In the genomic region with DNA sequence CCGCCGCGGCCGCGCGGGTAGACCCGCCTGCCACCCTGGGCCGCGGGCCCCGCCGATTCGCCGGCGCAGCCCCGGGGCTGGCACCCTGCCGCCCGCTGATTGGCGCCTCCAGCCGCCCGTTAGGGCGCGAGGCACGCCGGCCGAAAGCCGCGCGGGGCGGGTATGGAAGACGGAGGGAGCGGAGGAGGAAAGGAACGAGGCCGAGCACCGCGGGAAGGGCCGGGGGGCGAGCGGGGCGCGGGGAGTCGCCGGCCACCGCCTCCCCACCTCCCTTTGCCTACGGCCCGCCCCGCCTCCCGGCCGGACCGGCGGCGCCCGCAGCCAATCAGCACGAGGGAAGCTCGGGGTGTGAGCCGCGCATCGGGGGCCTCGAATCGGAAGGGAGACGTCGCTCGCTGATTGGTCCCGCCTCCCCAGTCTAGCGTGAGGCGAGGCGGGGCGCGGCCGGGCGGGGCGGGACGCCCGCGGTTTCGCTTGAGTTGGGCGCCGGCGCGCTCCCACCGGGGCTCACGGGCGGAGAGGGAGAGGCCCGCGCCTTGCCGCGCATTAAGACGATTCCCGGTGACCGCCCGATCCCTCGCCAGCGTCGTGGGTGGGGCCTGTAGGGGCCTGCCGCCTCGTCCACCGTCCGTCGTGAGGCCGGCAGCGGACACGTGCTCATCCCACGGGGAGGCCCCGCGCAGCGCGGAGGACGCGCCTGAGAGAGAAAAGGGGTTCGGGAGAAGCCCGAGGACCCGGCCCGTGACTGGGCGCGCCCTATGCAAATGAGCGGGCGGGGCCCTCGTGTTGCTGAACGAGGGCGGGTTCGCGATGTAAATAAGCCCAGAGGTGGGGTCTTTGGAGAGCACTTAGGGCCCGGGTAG, we compare ENCODE assay signal across 1 cellular context.
TF ChIP-seq lines count a peak whose summit lies in the region.

No MANE protein-coding gene starts in this region.

TF ChIP-seq in K562, 482 proteins besides CTCF, POLR2A, EP300 and RAD21 (continued from another document and continues in another):
- TF ChIP-seq, protein P1, sequence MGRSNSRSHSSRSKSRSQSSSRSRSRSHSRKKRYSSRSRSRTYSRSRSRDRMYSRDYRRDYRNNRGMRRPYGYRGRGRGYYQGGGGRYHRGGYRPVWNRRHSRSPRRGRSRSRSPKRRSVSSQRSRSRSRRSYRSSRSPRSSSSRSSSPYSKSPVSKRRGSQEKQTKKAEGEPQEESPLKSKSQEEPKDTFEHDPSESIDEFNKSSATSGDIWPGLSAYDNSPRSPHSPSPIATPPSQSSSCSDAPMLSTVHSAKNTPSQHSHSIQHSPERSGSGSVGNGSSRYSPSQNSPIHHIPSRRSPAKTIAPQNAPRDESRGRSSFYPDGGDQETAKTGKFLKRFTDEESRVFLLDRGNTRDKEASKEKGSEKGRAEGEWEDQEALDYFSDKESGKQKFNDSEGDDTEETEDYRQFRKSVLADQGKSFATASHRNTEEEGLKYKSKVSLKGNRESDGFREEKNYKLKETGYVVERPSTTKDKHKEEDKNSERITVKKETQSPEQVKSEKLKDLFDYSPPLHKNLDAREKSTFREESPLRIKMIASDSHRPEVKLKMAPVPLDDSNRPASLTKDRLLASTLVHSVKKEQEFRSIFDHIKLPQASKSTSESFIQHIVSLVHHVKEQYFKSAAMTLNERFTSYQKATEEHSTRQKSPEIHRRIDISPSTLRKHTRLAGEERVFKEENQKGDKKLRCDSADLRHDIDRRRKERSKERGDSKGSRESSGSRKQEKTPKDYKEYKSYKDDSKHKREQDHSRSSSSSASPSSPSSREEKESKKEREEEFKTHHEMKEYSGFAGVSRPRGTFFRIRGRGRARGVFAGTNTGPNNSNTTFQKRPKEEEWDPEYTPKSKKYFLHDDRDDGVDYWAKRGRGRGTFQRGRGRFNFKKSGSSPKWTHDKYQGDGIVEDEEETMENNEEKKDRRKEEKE (IDR thresholded peaks at IDR 0.05; ENCODE audit: borderline replicate concordance in 1 of 2, control insufficient read depth in 1 of 2, low read depth in 2 of 2, low read length in 1 of 2), result no peak
- TF ChIP-seq, protein P2, sequence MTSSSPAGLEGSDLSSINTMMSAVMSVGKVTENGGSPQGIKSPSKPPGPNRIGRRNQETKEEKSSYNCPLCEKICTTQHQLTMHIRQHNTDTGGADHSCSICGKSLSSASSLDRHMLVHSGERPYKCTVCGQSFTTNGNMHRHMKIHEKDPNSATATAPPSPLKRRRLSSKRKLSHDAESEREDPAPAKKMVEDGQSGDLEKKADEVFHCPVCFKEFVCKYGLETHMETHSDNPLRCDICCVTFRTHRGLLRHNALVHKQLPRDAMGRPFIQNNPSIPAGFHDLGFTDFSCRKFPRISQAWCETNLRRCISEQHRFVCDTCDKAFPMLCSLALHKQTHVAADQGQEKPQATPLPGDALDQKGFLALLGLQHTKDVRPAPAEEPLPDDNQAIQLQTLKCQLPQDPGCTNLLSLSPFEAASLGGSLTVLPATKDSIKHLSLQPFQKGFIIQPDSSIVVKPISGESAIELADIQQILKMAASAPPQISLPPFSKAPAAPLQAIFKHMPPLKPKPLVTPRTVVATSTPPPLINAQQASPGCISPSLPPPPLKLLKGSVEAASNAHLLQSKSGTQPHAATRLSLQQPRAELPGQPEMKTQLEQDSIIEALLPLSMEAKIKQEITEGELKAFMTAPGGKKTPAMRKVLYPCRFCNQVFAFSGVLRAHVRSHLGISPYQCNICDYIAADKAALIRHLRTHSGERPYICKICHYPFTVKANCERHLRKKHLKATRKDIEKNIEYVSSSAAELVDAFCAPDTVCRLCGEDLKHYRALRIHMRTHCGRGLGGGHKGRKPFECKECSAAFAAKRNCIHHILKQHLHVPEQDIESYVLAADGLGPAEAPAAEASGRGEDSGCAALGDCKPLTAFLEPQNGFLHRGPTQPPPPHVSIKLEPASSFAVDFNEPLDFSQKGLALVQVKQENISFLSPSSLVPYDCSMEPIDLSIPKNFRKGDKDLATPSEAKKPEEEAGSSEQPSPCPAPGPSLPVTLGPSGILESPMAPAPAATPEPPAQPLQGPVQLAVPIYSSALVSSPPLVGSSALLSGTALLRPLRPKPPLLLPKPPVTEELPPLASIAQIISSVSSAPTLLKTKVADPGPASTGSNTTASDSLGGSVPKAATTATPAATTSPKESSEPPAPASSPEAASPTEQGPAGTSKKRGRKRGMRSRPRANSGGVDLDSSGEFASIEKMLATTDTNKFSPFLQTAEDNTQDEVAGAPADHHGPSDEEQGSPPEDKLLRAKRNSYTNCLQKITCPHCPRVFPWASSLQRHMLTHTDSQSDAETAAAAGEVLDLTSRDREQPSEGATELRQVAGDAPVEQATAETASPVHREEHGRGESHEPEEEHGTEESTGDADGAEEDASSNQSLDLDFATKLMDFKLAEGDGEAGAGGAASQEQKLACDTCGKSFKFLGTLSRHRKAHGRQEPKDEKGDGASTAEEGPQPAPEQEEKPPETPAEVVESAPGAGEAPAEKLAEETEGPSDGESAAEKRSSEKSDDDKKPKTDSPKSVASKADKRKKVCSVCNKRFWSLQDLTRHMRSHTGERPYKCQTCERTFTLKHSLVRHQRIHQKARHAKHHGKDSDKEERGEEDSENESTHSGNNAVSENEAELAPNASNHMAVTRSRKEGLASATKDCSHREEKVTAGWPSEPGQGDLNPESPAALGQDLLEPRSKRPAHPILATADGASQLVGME (CRISPR knock-in tag; IDR thresholded peaks at IDR 0.05), result peak; percentile 74
- TF ChIP-seq ZFP30 (CRISPR knock-in tag; IDR thresholded peaks at IDR 0.05; ENCODE audit: borderline replicate concordance) (no peak), E2F3 (CRISPR knock-in tag; IDR thresholded peaks at IDR 0.05) (peak; percentile 84; the same call in 1 of the 2 replicates), ZNF146 (CRISPR knock-in tag; IDR thresholded peaks at IDR 0.05; ENCODE audit: unreplicated experiment) (peak; percentile 18), SIN3B (IDR thresholded peaks at IDR 0.05; ENCODE audit: low read depth) (peak; percentile 51; the same call in 1 of the 2 replicates), CBX1 (IDR thresholded peaks at IDR 0.05; ENCODE audit: low read depth) (0 out of 2 replicates have a peak, but pooled peaks have one; percentile 33), KDM2B (CRISPR knock-in tag; IDR thresholded peaks at IDR 0.05) (no peak), RNF2 (IDR thresholded peaks at IDR 0.05) (0 out of 2 replicates have a peak, but pooled peaks have one; percentile 41), BRF1 (IDR thresholded peaks at IDR 0.05; ENCODE audit: borderline replicate concordance, extremely low read depth, insufficient read length) (no peak), SOX6 (IDR thresholded peaks at IDR 0.05) (no peak), RFX1 (IDR thresholded peaks at IDR 0.05) (no peak), TEAD4 (IDR thresholded peaks at IDR 0.05; ENCODE audit: low read length) (no peak), TEAD4 (CRISPR knock-in tag; IDR thresholded peaks at IDR 0.05; ENCODE audit: borderline replicate concordance) (peak; percentile 85; the same call in 1 of the 2 replicates), DACH1 (IDR thresholded peaks at IDR 0.05; ENCODE audit: partially characterized antibody) (no peak), PURB (CRISPR knock-in tag; IDR thresholded peaks at IDR 0.05; ENCODE audit: low read depth) (no peak), TARDBP (IDR thresholded peaks at IDR 0.05) (peak; percentile 65; the same call in 1 of the 2 replicates), MYC (IDR thresholded peaks at IDR 0.05; ENCODE audit: low read depth, low read length) (peak; percentile 84), MYC (CRISPR knock-in tag; IDR thresholded peaks at IDR 0.05; ENCODE audit: borderline replicate concordance, low read depth) (peak; percentile 81), IFI16 (CRISPR knock-in tag; IDR thresholded peaks at IDR 0.05) (no peak), TEAD1 (CRISPR knock-in tag; IDR thresholded peaks at IDR 0.05) (peak; percentile 21 to 32; a peak in 1 of 4 replicates), CTBP1 (IDR thresholded peaks at IDR 0.05; ENCODE audit: borderline replicate concordance) (peak; percentile 83)
- TF ChIP-seq, protein P3, sequence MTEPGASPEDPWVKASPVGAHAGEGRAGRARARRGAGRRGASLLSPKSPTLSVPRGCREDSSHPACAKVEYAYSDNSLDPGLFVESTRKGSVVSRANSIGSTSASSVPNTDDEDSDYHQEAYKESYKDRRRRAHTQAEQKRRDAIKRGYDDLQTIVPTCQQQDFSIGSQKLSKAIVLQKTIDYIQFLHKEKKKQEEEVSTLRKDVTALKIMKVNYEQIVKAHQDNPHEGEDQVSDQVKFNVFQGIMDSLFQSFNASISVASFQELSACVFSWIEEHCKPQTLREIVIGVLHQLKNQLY (CRISPR knock-in tag; conservative IDR thresholded peaks at IDR 0.05), result no peak
- TF ChIP-seq, protein P4, sequence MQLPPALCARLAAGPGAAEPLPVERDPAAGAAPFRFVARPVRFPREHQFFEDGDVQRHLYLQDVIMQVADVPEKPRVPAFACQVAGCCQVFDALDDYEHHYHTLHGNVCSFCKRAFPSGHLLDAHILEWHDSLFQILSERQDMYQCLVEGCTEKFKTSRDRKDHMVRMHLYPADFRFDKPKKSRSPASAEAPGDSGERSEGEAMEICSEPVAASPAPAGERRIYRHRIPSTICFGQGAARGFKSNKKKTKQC (CRISPR knock-in tag; IDR thresholded peaks at IDR 0.05), result peak; percentile 90
- TF ChIP-seq, protein P5, sequence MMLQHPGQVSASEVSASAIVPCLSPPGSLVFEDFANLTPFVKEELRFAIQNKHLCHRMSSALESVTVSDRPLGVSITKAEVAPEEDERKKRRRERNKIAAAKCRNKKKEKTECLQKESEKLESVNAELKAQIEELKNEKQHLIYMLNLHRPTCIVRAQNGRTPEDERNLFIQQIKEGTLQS (IDR thresholded peaks at IDR 0.05), result no peak
- TF ChIP-seq, protein P5 (CRISPR knock-in tag; conservative IDR thresholded peaks at IDR 0.05), result no peak
- TF ChIP-seq, protein P6, sequence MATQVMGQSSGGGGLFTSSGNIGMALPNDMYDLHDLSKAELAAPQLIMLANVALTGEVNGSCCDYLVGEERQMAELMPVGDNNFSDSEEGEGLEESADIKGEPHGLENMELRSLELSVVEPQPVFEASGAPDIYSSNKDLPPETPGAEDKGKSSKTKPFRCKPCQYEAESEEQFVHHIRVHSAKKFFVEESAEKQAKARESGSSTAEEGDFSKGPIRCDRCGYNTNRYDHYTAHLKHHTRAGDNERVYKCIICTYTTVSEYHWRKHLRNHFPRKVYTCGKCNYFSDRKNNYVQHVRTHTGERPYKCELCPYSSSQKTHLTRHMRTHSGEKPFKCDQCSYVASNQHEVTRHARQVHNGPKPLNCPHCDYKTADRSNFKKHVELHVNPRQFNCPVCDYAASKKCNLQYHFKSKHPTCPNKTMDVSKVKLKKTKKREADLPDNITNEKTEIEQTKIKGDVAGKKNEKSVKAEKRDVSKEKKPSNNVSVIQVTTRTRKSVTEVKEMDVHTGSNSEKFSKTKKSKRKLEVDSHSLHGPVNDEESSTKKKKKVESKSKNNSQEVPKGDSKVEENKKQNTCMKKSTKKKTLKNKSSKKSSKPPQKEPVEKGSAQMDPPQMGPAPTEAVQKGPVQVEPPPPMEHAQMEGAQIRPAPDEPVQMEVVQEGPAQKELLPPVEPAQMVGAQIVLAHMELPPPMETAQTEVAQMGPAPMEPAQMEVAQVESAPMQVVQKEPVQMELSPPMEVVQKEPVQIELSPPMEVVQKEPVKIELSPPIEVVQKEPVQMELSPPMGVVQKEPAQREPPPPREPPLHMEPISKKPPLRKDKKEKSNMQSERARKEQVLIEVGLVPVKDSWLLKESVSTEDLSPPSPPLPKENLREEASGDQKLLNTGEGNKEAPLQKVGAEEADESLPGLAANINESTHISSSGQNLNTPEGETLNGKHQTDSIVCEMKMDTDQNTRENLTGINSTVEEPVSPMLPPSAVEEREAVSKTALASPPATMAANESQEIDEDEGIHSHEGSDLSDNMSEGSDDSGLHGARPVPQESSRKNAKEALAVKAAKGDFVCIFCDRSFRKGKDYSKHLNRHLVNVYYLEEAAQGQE (CRISPR knock-in tag; IDR thresholded peaks at IDR 0.05; ENCODE audit: low read depth), result peak; percentile 70; the same call in 1 of the 2 replicates
- TF ChIP-seq, protein P7, sequence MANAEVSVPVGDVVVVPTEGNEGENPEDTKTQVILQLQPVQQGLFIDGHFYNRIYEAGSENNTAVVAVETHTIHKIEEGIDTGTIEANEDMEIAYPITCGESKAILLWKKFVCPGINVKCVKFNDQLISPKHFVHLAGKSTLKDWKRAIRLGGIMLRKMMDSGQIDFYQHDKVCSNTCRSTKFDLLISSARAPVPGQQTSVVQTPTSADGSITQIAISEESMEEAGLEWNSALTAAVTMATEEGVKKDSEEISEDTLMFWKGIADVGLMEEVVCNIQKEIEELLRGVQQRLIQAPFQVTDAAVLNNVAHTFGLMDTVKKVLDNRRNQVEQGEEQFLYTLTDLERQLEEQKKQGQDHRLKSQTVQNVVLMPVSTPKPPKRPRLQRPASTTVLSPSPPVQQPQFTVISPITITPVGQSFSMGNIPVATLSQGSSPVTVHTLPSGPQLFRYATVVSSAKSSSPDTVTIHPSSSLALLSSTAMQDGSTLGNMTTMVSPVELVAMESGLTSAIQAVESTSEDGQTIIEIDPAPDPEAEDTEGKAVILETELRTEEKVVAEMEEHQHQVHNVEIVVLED (CRISPR knock-in tag; IDR thresholded peaks at IDR 0.05), result peak; percentile 76
- TF ChIP-seq, protein P8, sequence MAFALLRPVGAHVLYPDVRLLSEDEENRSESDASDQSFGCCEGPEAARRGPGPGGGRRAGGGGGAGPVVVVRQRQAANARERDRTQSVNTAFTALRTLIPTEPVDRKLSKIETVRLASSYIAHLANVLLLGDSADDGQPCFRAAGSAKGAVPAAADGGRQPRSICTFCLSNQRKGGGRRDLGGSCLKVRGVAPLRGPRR (CRISPR knock-in tag; IDR thresholded peaks at IDR 0.05), result no peak
- TF ChIP-seq, protein P9, sequence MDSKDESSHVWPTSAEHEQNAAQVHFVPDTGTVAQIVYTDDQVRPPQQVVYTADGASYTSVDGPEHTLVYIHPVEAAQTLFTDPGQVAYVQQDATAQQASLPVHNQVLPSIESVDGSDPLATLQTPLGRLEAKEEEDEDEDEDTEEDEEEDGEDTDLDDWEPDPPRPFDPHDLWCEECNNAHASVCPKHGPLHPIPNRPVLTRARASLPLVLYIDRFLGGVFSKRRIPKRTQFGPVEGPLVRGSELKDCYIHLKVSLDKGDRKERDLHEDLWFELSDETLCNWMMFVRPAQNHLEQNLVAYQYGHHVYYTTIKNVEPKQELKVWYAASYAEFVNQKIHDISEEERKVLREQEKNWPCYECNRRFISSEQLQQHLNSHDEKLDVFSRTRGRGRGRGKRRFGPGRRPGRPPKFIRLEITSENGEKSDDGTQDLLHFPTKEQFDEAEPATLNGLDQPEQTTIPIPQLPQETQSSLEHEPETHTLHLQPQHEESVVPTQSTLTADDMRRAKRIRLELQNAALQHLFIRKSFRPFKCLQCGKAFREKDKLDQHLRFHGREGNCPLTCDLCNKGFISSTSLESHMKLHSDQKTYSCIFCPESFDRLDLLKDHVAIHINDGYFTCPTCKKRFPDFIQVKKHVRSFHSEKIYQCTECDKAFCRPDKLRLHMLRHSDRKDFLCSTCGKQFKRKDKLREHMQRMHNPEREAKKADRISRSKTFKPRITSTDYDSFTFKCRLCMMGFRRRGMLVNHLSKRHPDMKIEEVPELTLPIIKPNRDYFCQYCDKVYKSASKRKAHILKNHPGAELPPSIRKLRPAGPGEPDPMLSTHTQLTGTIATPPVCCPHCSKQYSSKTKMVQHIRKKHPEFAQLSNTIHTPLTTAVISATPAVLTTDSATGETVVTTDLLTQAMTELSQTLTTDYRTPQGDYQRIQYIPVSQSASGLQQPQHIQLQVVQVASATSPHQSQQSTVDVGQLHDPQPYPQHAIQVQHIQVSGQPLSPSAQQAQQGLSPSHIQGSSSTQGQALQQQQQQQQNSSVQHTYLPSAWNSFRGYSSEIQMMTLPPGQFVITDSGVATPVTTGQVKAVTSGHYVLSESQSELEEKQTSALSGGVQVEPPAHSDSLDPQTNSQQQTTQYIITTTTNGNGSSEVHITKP (IDR thresholded peaks at IDR 0.05; ENCODE audit: partially characterized antibody), result no peak
